ENCODE assay signal across 14 cellular contexts in genomic region chr20:8005575-8006366, GRCh38.
"Had no signal": no experiment of that assay in that cellular context is flagged by ENCODE, and none has a peak within 500 bp of the region (broad histone marks: within the 10 kb centered on the region; RNA-seq: fewer than 3 reads in every experiment).

No MANE protein-coding gene starts in this region.

- ATAC-seq: activated T-cell treated with anti-CD3 and anti-CD28 coated beads, Interleukin-2, amount 50 U/mL, for 72 hours; gastroesophageal sphincter; naive thymus-derived CD4-positive, alpha-beta T cell had no signal

- DNase-seq: activated CD4-positive, alpha-beta T cell treated with anti-CD3 and anti-CD28 coated beads, Interleukin-2, amount 50 U/mL, for 1 hour; activated CD4-positive, CD25-positive, alpha-beta regulatory T cell treated with anti-CD3 and anti-CD28 coated beads, Interleukin-2, amount 50 U/mL, for 72 hours; activated CD8-positive, alpha-beta memory T cell treated with anti-CD3 and anti-CD28 coated beads for 24 hours; activated effector memory CD4-positive, alpha-beta T cell treated with anti-CD3 and anti-CD28 coated beads, Interleukin-2, amount 50 U/mL, for 16 hours; activated naive CD4-positive, alpha-beta T cell treated with anti-CD3 and anti-CD28 coated beads, Interleukin-2, amount 50 U/mL, for 16 hours; activated T-cell treated with anti-CD3 and anti-CD28 coated beads, Interleukin-2, amount 50 U/mL, for 72 hours; cerebellar nuclear complex; cortex of kidney; mesendoderm; naive thymus-derived CD4-positive, alpha-beta T cell; sigmoid colon; stimulated activated naive CD4-positive, alpha-beta T cell treated with Interleukin-2 at 50 U/mL for 16 hours; tibial artery had no signal

- H3K27me3 Mint-ChIP-seq: naive thymus-derived CD4-positive, alpha-beta T cell had no signal

- H3K27ac Mint-ChIP-seq: naive thymus-derived CD4-positive, alpha-beta T cell had no signal

- H3K4me3 Mint-ChIP-seq: activated T-cell treated with anti-CD3 and anti-CD28 coated beads, Interleukin-2, amount 50 U/mL, for 72 hours; naive thymus-derived CD4-positive, alpha-beta T cell had no signal
